ENCODE assay signal across 9 cellular contexts in genomic region chr17:17109231-17109630, GRCh38.
DNase-seq lines count a peak whose midpoint lies in the region; ATAC-seq and TF ChIP-seq lines count a peak whose summit lies in the region.
"Had no signal": no experiment of that assay in that cellular context is flagged by ENCODE, and none has a peak within 500 bp of the region (broad histone marks: within the 10 kb centered on the region; RNA-seq: fewer than 3 reads in every experiment).

No MANE protein-coding gene starts in this region.

- H3K4me3 ChIP-seq in hepatocyte (no peak overlapping the region), tibial nerve (no peak overlapping the region)
- H3K4me3 ChIP-seq: ovary had no signal

- peak; percentile 36 for ATAC-seq in activated T-helper 17 cell treated with anti-CD3 and anti-CD28 coated beads, Interleukin-2, amount 50 U/mL, for 72 hours (replicated peaks)
- ATAC-seq in GM19351 (IDR thresholded peaks at IDR 0.05; ENCODE audit: unreplicated experiment) (no peak), HG02852 (IDR thresholded peaks at IDR 0.05; ENCODE audit: unreplicated experiment) (no peak)

- H3K9me3 ChIP-seq in hepatocyte (ENCODE audit: low read depth) (no peaks in the 10 kb centered on the region), tibial nerve (no peaks in the 10 kb centered on the region)
- H3K9me3 ChIP-seq: ovary had no signal

- peaks cover 100% of the 10 kb centered on the region for H3K79me2 ChIP-seq in hepatocyte

- H3K27ac ChIP-seq in hepatocyte = peak overlapping the region; percentile 75
- H3K27ac ChIP-seq in tibial nerve = peak overlapping the region in 3 of 4 donors; percentile 23 to 87 (median 68)

- TF ChIP-seq POLR2A in tibial nerve (IDR thresholded peaks at IDR 0.05) = no peak

- H3K27me3 ChIP-seq in hepatocyte (no peaks in the 10 kb centered on the region), tibial nerve (no peaks in the 10 kb centered on the region)
- H3K27me3 ChIP-seq: ovary had no signal

- H3K4me1 ChIP-seq in hepatocyte (ENCODE audit: insufficient read depth) (peaks cover 31% of the 10 kb centered on the region), tibial nerve (peaks cover 3 to 98% (median 63%) of the 10 kb centered on the region in 4 donors)

- TF ChIP-seq CTCF in hepatocyte (IDR thresholded peaks at IDR 0.05; ENCODE audit: poor library complexity) (no peak), tibial nerve (IDR thresholded peaks at IDR 0.05) (no peak)

- no peaks in the 10 kb centered on the region for H3K9me2 ChIP-seq in hepatocyte (replicated peaks; ENCODE audit: insufficient read depth)

- H3K36me3 ChIP-seq in hepatocyte (replicated peaks; ENCODE audit: insufficient read depth, low read depth) (no peaks in the 10 kb centered on the region), tibial nerve (no peaks in the 10 kb centered on the region)
- H3K36me3 ChIP-seq: ovary had no signal

- 78% methylated on average over 3 of the region's 3 CpGs for WGBS in hepatocyte (ENCODE audit: low lambda C conversion rate, missing lambda C conversion rate)
- 60 to 66% methylated on average over 3 of the region's 3 CpGs for WGBS in tibial nerve, 2 donors

- H3K27ac Mint-ChIP-seq in activated naive CD4-positive, alpha-beta T cell treated with anti-CD3 and anti-CD28 coated beads, Interleukin-2, amount 50 U/mL, for 24 hours = no peak overlapping the region
- peak overlapping the region; percentile 91 for H3K27ac Mint-ChIP-seq in activated T-helper 17 cell treated with anti-CD3 and anti-CD28 coated beads, Interleukin-2, amount 50 U/mL, for 72 hours

- no peak for DNase-seq in activated naive CD4-positive, alpha-beta T cell (lab: John Stamatoyannopoulos, UW)
- DNase-seq in hepatocyte (ENCODE audit: low spot score) = no peak
- no peak for DNase-seq in tibial nerve (ENCODE audit: low spot score in 2 of 2)
- no peak for DNase-seq in SIG-M5 treated with dmso at 0.1 percent for 504 hours (lab: John Stamatoyannopoulos, UW; ENCODE audit: unreplicated experiment)
- DNase-seq: ovary had no signal

- TF ChIP-seq EP300 in tibial nerve (IDR thresholded peaks at IDR 0.05) = no peak

- no peaks in the 10 kb centered on the region for H3K27me3 Mint-ChIP-seq in activated naive CD4-positive, alpha-beta T cell treated with anti-CD3 and anti-CD28 coated beads, Interleukin-2, amount 50 U/mL, for 24 hours
- H3K27me3 Mint-ChIP-seq in activated T-helper 17 cell treated with anti-CD3 and anti-CD28 coated beads, Interleukin-2, amount 50 U/mL, for 72 hours = no peaks in the 10 kb centered on the region

- H3K4me1 Mint-ChIP-seq in activated naive CD4-positive, alpha-beta T cell treated with anti-CD3 and anti-CD28 coated beads, Interleukin-2, amount 50 U/mL, for 24 hours = peaks cover 80% of the 10 kb centered on the region
- peaks cover 50% of the 10 kb centered on the region for H3K4me1 Mint-ChIP-seq in activated T-helper 17 cell treated with anti-CD3 and anti-CD28 coated beads, Interleukin-2, amount 50 U/mL, for 72 hours

- H2AFZ ChIP-seq in hepatocyte = no peak overlapping the region

- H3K9me3 Mint-ChIP-seq in activated naive CD4-positive, alpha-beta T cell treated with anti-CD3 and anti-CD28 coated beads, Interleukin-2, amount 50 U/mL, for 24 hours = no peaks in the 10 kb centered on the region
- no peaks in the 10 kb centered on the region for H3K9me3 Mint-ChIP-seq in activated T-helper 17 cell treated with anti-CD3 and anti-CD28 coated beads, Interleukin-2, amount 50 U/mL, for 72 hours

- H3K4me3 Mint-ChIP-seq in activated naive CD4-positive, alpha-beta T cell treated with anti-CD3 and anti-CD28 coated beads, Interleukin-2, amount 50 U/mL, for 24 hours = peak overlapping the region; percentile 56
- peak overlapping the region; percentile 73 for H3K4me3 Mint-ChIP-seq in activated T-helper 17 cell treated with anti-CD3 and anti-CD28 coated beads, Interleukin-2, amount 50 U/mL, for 72 hours

- peaks cover 38% of the 10 kb centered on the region for H4K20me1 ChIP-seq in hepatocyte (ENCODE audit: insufficient read depth, poor library complexity, severe bottlenecking)

- H3K4me2 ChIP-seq in hepatocyte = peak overlapping the region; percentile 46

- no peaks in the 10 kb centered on the region for H3K36me3 Mint-ChIP-seq in activated naive CD4-positive, alpha-beta T cell treated with anti-CD3 and anti-CD28 coated beads, Interleukin-2, amount 50 U/mL, for 24 hours
- H3K36me3 Mint-ChIP-seq in activated T-helper 17 cell treated with anti-CD3 and anti-CD28 coated beads, Interleukin-2, amount 50 U/mL, for 72 hours (ENCODE audit: low read depth) = peaks cover 5% of the 10 kb centered on the region
